15 cellular contexts compared by ENCODE assay signal in genomic region chr22:33639588-33640254, GRCh38.
DNase-seq lines count a peak whose midpoint lies in the region; ATAC-seq and TF ChIP-seq lines count a peak whose summit lies in the region.
"Had no signal": no experiment of that assay in that cellular context is flagged by ENCODE, and none has a peak within 500 bp of the region (broad histone marks: within the 10 kb centered on the region; RNA-seq: fewer than 3 reads in every experiment).

No MANE protein-coding gene starts in this region.

- TF ChIP-seq CTCF in heart right ventricle (IDR thresholded peaks at IDR 0.05) = no peak
- TF ChIP-seq CTCF in nephron progenitor cell (IDR thresholded peaks at IDR 0.05) = no peak

- H3K4me1 Mint-ChIP-seq in nephron progenitor cell = peaks cover 18% of the 10 kb centered on the region
- no peaks in the 10 kb centered on the region for H3K4me1 Mint-ChIP-seq in activated T-helper 2 cell treated with anti-CD3 and anti-CD28 coated beads, Interferon-gamma antibody, Interleukin-2, Interleukin-4, amounts not matched to agents 10 μg/mL and 5 μg/mL and 100 μg/mL, durations not matched to agents 14 hours and 24 hours and 36 hours (ENCODE audit: low read depth)
- H3K4me1 Mint-ChIP-seq: CD8-positive, alpha-beta memory T cell had no signal

- H3K4me3 ChIP-seq in heart right ventricle (no peak overlapping the region), right cardiac atrium (ENCODE audit: low read length) (no peak overlapping the region), MG63 (no peak overlapping the region)
- H3K4me3 ChIP-seq: BLaER1, GM12878, HAP-1 had no signal

- H3K27ac ChIP-seq in heart right ventricle = peak overlapping the region in 5 of 10 donors; percentile 27 to 53 (median 35)
- H3K27ac ChIP-seq in right cardiac atrium (ENCODE audit: low read length) = peak overlapping the region; percentile 23
- H3K27ac ChIP-seq: 22Rv1, BLaER1 had no signal

- peaks cover 78% of the 10 kb centered on the region for H3K36me3 Mint-ChIP-seq in nephron progenitor cell (ENCODE audit: low read depth)
- H3K36me3 Mint-ChIP-seq in activated T-helper 2 cell treated with anti-CD3 and anti-CD28 coated beads, Interferon-gamma antibody, Interleukin-2, Interleukin-4, amounts not matched to agents 10 μg/mL and 5 μg/mL and 100 μg/mL, durations not matched to agents 14 hours and 24 hours and 36 hours (ENCODE audit: low read depth) = no peaks in the 10 kb centered on the region
- H3K36me3 Mint-ChIP-seq: CD8-positive, alpha-beta memory T cell had no signal

- DNase-seq in Right ventricle myocardium inferior (ENCODE audit: missing footprints) (no peak), cardiac septum (ENCODE audit: low spot score) (no peak), heart right ventricle (no peak), right cardiac atrium (peak in 1 of 3 donors; percentile 47), nephron progenitor cell (no peak), MG63 (no peak)
- no peak for DNase-seq in activated T-helper 2 cell treated with anti-CD3 and anti-CD28 coated beads, Interferon-gamma antibody, Interleukin-2, Interleukin-4, amounts not matched to agents 10 μg/mL and 5 μg/mL and 100 μg/mL, durations not matched to agents 14 hours and 24 hours and 36 hours (ENCODE audit: low spot score)
- DNase-seq: Caco-2; CD8-positive, alpha-beta memory T cell; HFFc6 had no signal

- H3K9me3 Mint-ChIP-seq in nephron progenitor cell = peaks cover 56% of the 10 kb centered on the region
- peaks cover 53% of the 10 kb centered on the region for H3K9me3 Mint-ChIP-seq in activated T-helper 2 cell treated with anti-CD3 and anti-CD28 coated beads, Interferon-gamma antibody, Interleukin-2, Interleukin-4, amounts not matched to agents 10 μg/mL and 5 μg/mL and 100 μg/mL, durations not matched to agents 14 hours and 24 hours and 36 hours

- H3K27me3 ChIP-seq in heart right ventricle (no peaks in the 10 kb centered on the region), right cardiac atrium (ENCODE audit: control insufficient read depth, insufficient read depth) (no peaks in the 10 kb centered on the region), MG63 (no peaks in the 10 kb centered on the region)
- H3K27me3 ChIP-seq: BLaER1 had no signal

- H3K4me1 ChIP-seq in heart right ventricle = peaks cover 0 to 23% (median 8%) of the 10 kb centered on the region in 9 donors
- H3K4me1 ChIP-seq in right cardiac atrium (ENCODE audit: control insufficient read depth, insufficient read depth, low read length) = no peaks in the 10 kb centered on the region
- H3K4me1 ChIP-seq: Caco-2, HAP-1 had no signal

- H3K27me3 Mint-ChIP-seq in nephron progenitor cell (ENCODE audit: low read depth, poor library complexity) = no peaks in the 10 kb centered on the region
- no peaks in the 10 kb centered on the region for H3K27me3 Mint-ChIP-seq in activated T-helper 2 cell treated with anti-CD3 and anti-CD28 coated beads, Interferon-gamma antibody, Interleukin-2, Interleukin-4, amounts not matched to agents 10 μg/mL and 5 μg/mL and 100 μg/mL, durations not matched to agents 14 hours and 24 hours and 36 hours (ENCODE audit: low read depth)

- H3K9me3 ChIP-seq in heart right ventricle (peaks cover 0 to 38% (median 7%) of the 10 kb centered on the region in 11 donors), right cardiac atrium (ENCODE audit: control insufficient read depth, low read length) (no peaks in the 10 kb centered on the region), MG63 (no peaks in the 10 kb centered on the region)
- H3K9me3 ChIP-seq: Caco-2, HAP-1 had no signal

- H3K36me3 ChIP-seq in heart right ventricle (peaks cover 0 to 10% (median 0%) of the 10 kb centered on the region in 9 donors), MG63 (no peaks in the 10 kb centered on the region)
- H3K36me3 ChIP-seq: HAP-1 had no signal

- intact Hi-C loops in Right ventricle myocardium inferior (cut with DNase I) = no loop called here
- intact Hi-C loops in cardiac septum (cut with DNase I) = no loop called here
- intact Hi-C loops in heart right ventricle (cut with DNase I) = no loop called here
- intact Hi-C loops in right cardiac atrium (cut with DNase I) = no loop called here
- intact Hi-C loops in activated T-helper 2 cell treated with anti-CD3 and anti-CD28 coated beads, Interferon-gamma antibody, Interleukin-2, Interleukin-4, amounts not matched to agents 10 μg/mL and 5 μg/mL and 100 μg/mL, durations not matched to agents 14 hours and 24 hours and 36 hours (cut with micrococcal nuclease) = no loop called here

- WGBS in heart right ventricle, 2 donors = 33 to 62% methylated on average over 10 of the region's 10 CpGs
- 51% methylated on average over 10 of the region's 10 CpGs for WGBS in right cardiac atrium

- ATAC-seq in Right ventricle myocardium inferior = peak; percentile 86
- peak in 7 of 8 donors; percentile 17 to 80 (median 64) for ATAC-seq in heart right ventricle
- ATAC-seq in right cardiac atrium = peak; percentile 73 to 85
- no peak for ATAC-seq in GM21529 (IDR thresholded peaks at IDR 0.05; ENCODE audit: unreplicated experiment)
- ATAC-seq: GM12878 had no signal

- no peak overlapping the region for H3K4me3 Mint-ChIP-seq in nephron progenitor cell
- no peak overlapping the region for H3K4me3 Mint-ChIP-seq in activated T-helper 2 cell treated with anti-CD3 and anti-CD28 coated beads, Interferon-gamma antibody, Interleukin-2, Interleukin-4, amounts not matched to agents 10 μg/mL and 5 μg/mL and 100 μg/mL, durations not matched to agents 14 hours and 24 hours and 36 hours (ENCODE audit: low read depth)
- H3K4me3 Mint-ChIP-seq: CD8-positive, alpha-beta memory T cell; HFFc6 had no signal

- no peak overlapping the region for H3K27ac Mint-ChIP-seq in nephron progenitor cell
- H3K27ac Mint-ChIP-seq in activated T-helper 2 cell treated with anti-CD3 and anti-CD28 coated beads, Interferon-gamma antibody, Interleukin-2, Interleukin-4, amounts not matched to agents 10 μg/mL and 5 μg/mL and 100 μg/mL, durations not matched to agents 14 hours and 24 hours and 36 hours = no peak overlapping the region
- H3K27ac Mint-ChIP-seq: CD8-positive, alpha-beta memory T cell; HFFc6 had no signal
